ENCODE assay signal across 8 cellular contexts in the genomic region with DNA sequence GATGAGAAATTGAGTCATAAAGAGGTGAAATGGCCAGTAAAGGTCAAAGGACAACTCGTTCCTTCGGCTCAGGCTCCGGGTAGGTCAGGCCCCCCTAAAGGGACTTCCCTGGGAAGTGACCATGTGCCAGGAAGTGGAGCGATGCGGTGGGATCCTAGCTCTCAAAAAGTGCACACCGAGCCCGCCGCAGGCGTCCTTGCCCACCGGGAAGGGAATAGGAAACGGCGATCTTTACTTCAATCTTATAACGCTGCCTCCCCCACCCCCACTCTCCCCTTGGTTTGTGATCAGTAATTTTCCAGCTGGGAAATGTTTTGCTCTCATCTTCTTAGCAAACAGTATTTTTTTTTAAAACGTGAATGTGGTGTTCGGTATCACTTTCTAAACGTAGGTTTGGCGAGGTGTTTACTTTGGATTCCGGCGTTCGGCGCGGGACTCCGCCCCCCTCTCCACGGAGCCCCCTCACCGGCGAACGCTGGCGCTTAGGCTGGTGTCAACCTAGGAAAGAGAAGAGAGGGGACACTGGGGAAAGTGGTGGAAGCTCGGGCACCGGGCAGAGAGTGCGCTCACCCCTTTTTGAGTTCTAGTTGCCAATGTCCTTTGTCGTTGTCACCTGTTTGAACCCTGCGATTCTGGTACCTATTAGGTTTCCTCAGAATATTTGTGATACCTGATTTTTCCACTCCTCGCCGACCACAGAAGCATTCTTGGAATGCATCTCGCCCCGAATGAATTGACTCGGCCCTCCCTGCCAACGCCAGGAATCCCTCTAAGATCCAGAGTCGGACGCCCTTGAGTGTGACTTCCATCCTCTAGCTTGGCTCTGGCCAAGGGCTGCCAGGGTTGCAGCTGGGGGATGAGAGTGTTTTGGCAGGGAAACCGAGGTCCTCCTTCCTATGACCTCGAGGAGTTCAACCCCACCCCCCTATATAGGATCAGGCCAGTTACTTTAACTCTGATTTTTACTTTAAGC. TPM values are rescaled to one million over a fixed set of nuclear protein-coding genes. Genes with fewer than 3 reads are reported as not detected.
A peak's percentile ranks its signal among the peaks of the same experiment; 100 is the strongest.
DNase-seq lines count a peak whose midpoint lies in the region; ATAC-seq and TF ChIP-seq lines count a peak whose summit lies in the region.

No MANE protein-coding gene starts in this region.

- peaks cover 22% of the 10 kb centered on the region for H3K4me1 Mint-ChIP-seq in nephron

- H3K4me3 Mint-ChIP-seq in nephron = peak overlapping the region; percentile 84 to 88 (median 87)

- no peaks in the 10 kb centered on the region for H3K9me3 Mint-ChIP-seq in nephron

- H3K4me3 ChIP-seq in ACC112 (ENCODE audit: low read depth, low read length) (peak overlapping the region; percentile 86), Peyer's patch (peak overlapping the region in 3 of 4 donors; percentile 68 to 89 (median 84)), fibroblast of pulmonary artery (replicated peaks; ENCODE audit: low read depth, low read length) (peak overlapping the region; percentile 1)

- H3K4me1 ChIP-seq in ACC112 (ENCODE audit: control insufficient read depth, insufficient read depth, low read length, unreplicated experiment) (peaks cover 12% of the 10 kb centered on the region), Peyer's patch (peaks cover 0 to 16% (median 3%) of the 10 kb centered on the region in 4 donors)

- ATAC-seq in GM21619 (IDR thresholded peaks at IDR 0.05; ENCODE audit: unreplicated experiment) = no peak
- no peak for ATAC-seq in GM18498 (IDR thresholded peaks at IDR 0.05; ENCODE audit: unreplicated experiment)

- no peak overlapping the region for H2AFZ ChIP-seq in ACC112 (ENCODE audit: low read length, unreplicated experiment)

- no peaks in the 10 kb centered on the region for H3K36me3 Mint-ChIP-seq in nephron (ENCODE audit: low read depth)

- TF ChIP-seq CTCF in Peyer's patch (IDR thresholded peaks at IDR 0.05) (no peak), fibroblast of pulmonary artery (IDR thresholded peaks at IDR 0.05; ENCODE audit: low read length, missing control alignments) (no peak), nephron (IDR thresholded peaks at IDR 0.05; ENCODE audit: unreplicated experiment in 3 of 3) (no peak)

- peak overlapping the region; percentile 25 to 79 (median 42) for H3K27ac Mint-ChIP-seq in nephron

- H3K36me3 ChIP-seq in ACC112 (ENCODE audit: insufficient read depth, low read length) (peaks cover 14% of the 10 kb centered on the region), Peyer's patch (peaks cover 0 to 16% (median 0%) of the 10 kb centered on the region in 3 donors)

- H3K27me3 Mint-ChIP-seq in nephron (ENCODE audit: low read depth) = peaks cover 87% of the 10 kb centered on the region

- H3K27me3 ChIP-seq in ACC112 (ENCODE audit: insufficient read depth, low read length) (no peaks in the 10 kb centered on the region), Peyer's patch (no peaks in the 10 kb centered on the region)

- peaks cover 30% of the 10 kb centered on the region for H3K79me2 ChIP-seq in ACC112 (ENCODE audit: control insufficient read depth, insufficient read depth, low read length, unreplicated experiment)

- no peak overlapping the region for H3K27ac ChIP-seq in ACC112 (ENCODE audit: low read depth, low read length)
- H3K27ac ChIP-seq in Peyer's patch = peak overlapping the region; percentile 10 to 97 (median 89)

- TF ChIP-seq POLR2A in Peyer's patch (IDR thresholded peaks at IDR 0.05) = no peak

- DNase-seq in Peyer's patch = peak in 2 of 3 donors; percentile 53 to 60
- no peak for DNase-seq in fibroblast of pulmonary artery (ENCODE audit: low read depth)
- DNase-seq in AG08395 (ENCODE audit: low spot score) = no peak
- no peak for DNase-seq in GOT3 (lab: John Stamatoyannopoulos, UW)

- no peaks in the 10 kb centered on the region for H3K9me3 ChIP-seq in Peyer's patch

RNA-seq across cellular contexts. Expression of gene KLF4, which starts 1.8 kb away (rescaled TPM):
- 100 to 1,000 TPM in 3 of 4 donors, 10 to 100 TPM in 1; 83.3 to 197 (median 165) TPM for total RNA-seq in Peyer's patch

Comparison
In these comparisons a context has a peak if more than half of its experiments do, and no peak if none do; other contexts are left out.
1. H3K4me3 ChIP-seq: peak in every context shown above with its lines; median percentile 86 in ACC112; 84 in Peyer's patch; 1 in fibroblast of pulmonary artery.
2. DNase-seq: peak in Peyer's patch (2 of 3); none in fibroblast of pulmonary artery (single experiment), AG08395 (single experiment) and GOT3 (single experiment).